23 cellular contexts compared by ENCODE assay signal in the genomic region with DNA sequence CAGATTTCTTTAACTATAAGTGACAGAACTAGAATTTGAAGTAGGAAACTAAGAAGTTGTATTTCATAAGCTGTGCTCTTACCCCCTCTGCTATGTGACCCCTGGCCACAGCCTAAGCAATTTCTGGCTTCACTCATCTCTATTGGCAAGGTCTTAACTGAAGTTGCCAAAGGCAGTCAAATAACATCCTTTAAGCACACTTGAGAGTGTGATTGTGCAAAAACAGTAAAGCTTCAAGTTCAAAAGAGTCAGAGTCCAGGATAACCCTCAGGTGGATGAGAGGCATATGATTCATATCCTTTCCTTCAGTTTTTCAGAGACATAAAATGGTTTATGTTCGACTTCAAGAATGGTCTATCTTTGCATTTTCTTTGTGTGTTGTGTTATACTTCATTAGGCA. TPM values are rescaled to one million over a fixed set of nuclear protein-coding genes. Genes with fewer than 3 reads are reported as not detected.
DNase-seq lines count a peak whose midpoint lies in the region; ATAC-seq and TF ChIP-seq lines count a peak whose summit lies in the region.
"Had no signal": no experiment of that assay in that cellular context is flagged by ENCODE, and none has a peak within 500 bp of the region (broad histone marks: within the 10 kb centered on the region; RNA-seq: fewer than 3 reads in every experiment).

No MANE protein-coding gene starts in this region.

- in situ Hi-C loops in astrocyte of the cerebellum (cut with HindIII; ENCODE audit: low sequenced_read_pairs): no loop called here

- no peaks in the 10 kb centered on the region for H3K4me1 Mint-ChIP-seq in activated T-cell treated with anti-CD3 and anti-CD28 coated beads, Interleukin-2, amount 50 U/mL, for 24 hours (ENCODE audit: low read depth)
- H3K4me1 Mint-ChIP-seq: activated CD8-positive, alpha-beta memory T cell treated with anti-CD3 and anti-CD28 coated beads, Interleukin-2, amount 10 ng/mL, durations not matched to agents 7 days and 5 days; CD4-positive, CD25-positive, alpha-beta regulatory T cell had no signal

- TF ChIP-seq CTCF in astrocyte of the cerebellum (IDR thresholded peaks at IDR 0.05; ENCODE audit: low read depth, low read length, missing control alignments) (no peak), upper lobe of right lung (IDR thresholded peaks at IDR 0.05) (no peak), GM10248 (IDR thresholded peaks at IDR 0.05; ENCODE audit: control extremely low read depth, extremely low read depth, low read depth, missing control alignments) (no peak), lower leg skin (IDR thresholded peaks at IDR 0.05) (no peak)

- H3K9me3 Mint-ChIP-seq in activated T-cell treated with anti-CD3 and anti-CD28 coated beads, Interleukin-2, amount 50 U/mL, for 24 hours: no peaks in the 10 kb centered on the region

- intact Hi-C loops in left cardiac atrium (cut with DNase I) (no loop called here), left ventricle myocardium superior (cut with micrococcal nuclease) (no loop called here), upper lobe of right lung (cut with DNase I) (no loop called here), lower leg skin (cut with DNase I; ENCODE audit: low total_unique reads) (no loop called here)

- DNase-seq in left cardiac atrium: no peak
- no peak for DNase-seq in left ventricle myocardium superior
- DNase-seq in astrocyte of the cerebellum (ENCODE audit: low read depth): peak; percentile 22
- DNase-seq in iris pigment epithelial cell (ENCODE audit: low read depth): peak; percentile 75
- DNase-seq in upper lobe of right lung: no peak
- DNase-seq in GM10248 (ENCODE audit: extremely low spot score): no peak
- no peak for DNase-seq in lower leg skin (ENCODE audit: low spot score in 2 of 2)
- no peak for DNase-seq in activated T-cell treated with anti-CD3 and anti-CD28 coated beads, Interleukin-2, amount 50 U/mL, for 24 hours
- DNase-seq: activated CD4-positive, CD25-positive, alpha-beta regulatory T cell treated with anti-CD3 and anti-CD28 coated beads, Interleukin-2, amount 50 U/mL, for 72 hours; activated CD8-positive, alpha-beta memory T cell treated with anti-CD3 and anti-CD28 coated beads, Interleukin-2, amount 10 ng/mL, durations not matched to agents 7 days and 5 days; activated gamma-delta T cell treated with Interleukin-2 at 50 U/mL for 16 hours; CD4-positive, CD25-positive, alpha-beta regulatory T cell; esophagus squamous epithelium; KG1; NCI-H1092 treated with DMSO at 0.1 percent for 48 hours; pancreas; SHP77 treated with DMSO at 0.1 percent for 48 hours; stimulated activated naive CD4-positive, alpha-beta T cell treated with Interleukin-2 at 50 U/mL for 16 hours; uterus had no signal

- H3K36me3 ChIP-seq in upper lobe of right lung: no peaks in the 10 kb centered on the region
- H3K36me3 ChIP-seq: ascending aorta, esophagus squamous epithelium, pancreas, uterus had no signal

- no peak for TF ChIP-seq POLR2A in lower leg skin (IDR thresholded peaks at IDR 0.05)

- H3K4me3 ChIP-seq in astrocyte of the cerebellum (ENCODE audit: low read depth, low read length): no peak overlapping the region
- H3K4me3 ChIP-seq in upper lobe of right lung: no peak overlapping the region
- H3K4me3 ChIP-seq in lower leg skin (ENCODE audit: low read depth, poor library complexity, severe bottlenecking): no peak overlapping the region
- H3K4me3 ChIP-seq: ascending aorta, esophagus squamous epithelium, pancreas, uterus had no signal

- H3K27ac Mint-ChIP-seq in activated T-cell treated with anti-CD3 and anti-CD28 coated beads, Interleukin-2, amount 50 U/mL, for 24 hours: no peak overlapping the region
- H3K27ac Mint-ChIP-seq: activated CD8-positive, alpha-beta memory T cell treated with anti-CD3 and anti-CD28 coated beads, Interleukin-2, amount 10 ng/mL, durations not matched to agents 7 days and 5 days; CD4-positive, CD25-positive, alpha-beta regulatory T cell had no signal

- H3K4me1 ChIP-seq in upper lobe of right lung: peaks cover 4% of the 10 kb centered on the region
- H3K4me1 ChIP-seq: ascending aorta, uterus had no signal

- H3K27me3 Mint-ChIP-seq in activated T-cell treated with anti-CD3 and anti-CD28 coated beads, Interleukin-2, amount 50 U/mL, for 24 hours: peaks cover 20% of the 10 kb centered on the region

- CTCF ChIA-PET in GM10248 (lab: Yijun Ruan, JAX): interaction anchor here (0.7 to 1.3 kb wide), 4 partner anchors 8 to 50 kb away, joined by 3 to 5 read pairs (median 4); no protein-coding TSS in a partner anchor

- no peaks in the 10 kb centered on the region for H3K27me3 ChIP-seq in upper lobe of right lung
- H3K27me3 ChIP-seq: ascending aorta, esophagus squamous epithelium, pancreas, uterus had no signal

- H3K4me3 Mint-ChIP-seq in activated T-cell treated with anti-CD3 and anti-CD28 coated beads, Interleukin-2, amount 50 U/mL, for 24 hours: no peak overlapping the region
- H3K4me3 Mint-ChIP-seq: activated CD8-positive, alpha-beta memory T cell treated with anti-CD3 and anti-CD28 coated beads, Interleukin-2, amount 10 ng/mL, durations not matched to agents 7 days and 5 days; CD4-positive, CD25-positive, alpha-beta regulatory T cell had no signal

- no peaks in the 10 kb centered on the region for H3K9me3 ChIP-seq in upper lobe of right lung
- H3K9me3 ChIP-seq: ascending aorta, esophagus squamous epithelium, pancreas, uterus had no signal

- no peaks in the 10 kb centered on the region for H3K36me3 Mint-ChIP-seq in activated T-cell treated with anti-CD3 and anti-CD28 coated beads, Interleukin-2, amount 50 U/mL, for 24 hours (ENCODE audit: low read depth)
- H3K36me3 Mint-ChIP-seq: activated CD8-positive, alpha-beta memory T cell treated with anti-CD3 and anti-CD28 coated beads, Interleukin-2, amount 10 ng/mL, durations not matched to agents 7 days and 5 days; CD4-positive, CD25-positive, alpha-beta regulatory T cell had no signal

- ATAC-seq in left cardiac atrium: peak; percentile 70 to 85
- no peak for ATAC-seq in left ventricle myocardium superior
- peak; percentile 89 for ATAC-seq in upper lobe of right lung
- ATAC-seq: activated CD8-positive, alpha-beta memory T cell treated with anti-CD3 and anti-CD28 coated beads, Interleukin-2, amount 10 ng/mL, durations not matched to agents 7 days and 5 days; left lobe of liver; pancreas had no signal

- no peak overlapping the region for H3K27ac ChIP-seq in upper lobe of right lung
- H3K27ac ChIP-seq: ascending aorta, esophagus squamous epithelium, HL-60, pancreas, uterus had no signal

- 45 to 49% methylated on average over 1 of the region's 1 CpG for WGBS in lower leg skin, 2 donors

- POLR2A ChIA-PET in GM10248 (lab: Yijun Ruan, JAX): no interaction called here

RNA-seq across cellular contexts. Expression of gene GRIP1, which starts 45.2 kb away (rescaled TPM):
- total RNA-seq in left cardiac atrium: 10 to 100 TPM; 12.7 to 21.0 TPM
- 7.7 TPM for total RNA-seq in left ventricle myocardium superior
- total RNA-seq in upper lobe of right lung: 5.2 TPM
- total RNA-seq in lower leg skin: 10 to 100 TPM; 11.5 to 25.3 (median 12.3) TPM
- total RNA-seq: ascending aorta; T-helper 2 cell treated with Interferon-gamma antibody and Interleukin-4, amounts not matched to agents 100 ng/mL and 5 ng/mL, for 36 hours had no signal

Comparison
In these comparisons a context has a peak if more than half of its experiments do, and no peak if none do; other contexts are left out.
1. DNase-seq: peak in astrocyte of the cerebellum (single experiment) and iris pigment epithelial cell (single experiment); none in left cardiac atrium (single experiment), left ventricle myocardium superior (single experiment), upper lobe of right lung (single experiment), GM10248 (single experiment), lower leg skin (0 of 2) and activated T-cell treated with anti-CD3 and anti-CD28 coated beads, Interleukin-2, amount 50 U/mL, for 24 hours (single experiment).